Comparison of ENCODE assay signal across 9 cellular contexts in genomic region chr22:19962246-19962908, GRCh38. TPM values are rescaled to one million over a fixed set of nuclear protein-coding genes. Genes with fewer than 3 reads are reported as not detected.
DNase-seq lines count a peak whose midpoint lies in the region; ATAC-seq, FAIRE-seq and TF ChIP-seq lines count a peak whose summit lies in the region.
"Had no signal": no experiment of that assay in that cellular context is flagged by ENCODE, and none has a peak within 500 bp of the region (broad histone marks: within the 10 kb centered on the region; RNA-seq: fewer than 3 reads in every experiment).

No MANE protein-coding gene starts in this region.

- peaks cover 0 to 2% of the 10 kb centered on the region in 2 experiments for H4K20me1 ChIP-seq in H1 (replicated peaks in 1 of 2; ENCODE audit: control insufficient read depth in 1 of 2, insufficient read depth in 2 of 2, low read length in 2 of 2)

- peak; percentile 50 for DNase-seq in activated T-cell treated with anti-CD3 and anti-CD28 coated beads for 24 hours (ENCODE audit: low read depth)
- DNase-seq in activated T-cell treated with anti-CD3 and anti-CD28 coated beads for 4 hours = no peak
- peak; percentile 61 for DNase-seq in NCI-H2196 treated with DMSO at 0.1 percent for 48 hours (lab: John Stamatoyannopoulos, UW; ENCODE audit: unreplicated experiment)
- DNase-seq in activated CD4-positive, alpha-beta T cell treated with anti-CD3 and anti-CD28 coated beads, Interleukin-2, amount 50 U/mL, for 4 hours = peak; percentile 45 to 56
- DNase-seq in H1 (ENCODE audit: low read depth in 1 of 2, low spot score in 2 of 2) = peak; percentile 86 to 87
- DNase-seq in memory B cell (ENCODE audit: low spot score in 2 of 2) = peak in 1 of 2 donors; percentile 29
- DNase-seq in stimulated activated CD8-positive, alpha-beta memory T cell treated with anti-CD3 and anti-CD28 coated beads, Interleukin-4, amount 100 ng/mL, for 48 hours = peak; percentile 79

- H2BK12ac ChIP-seq in H1 (ENCODE audit: low read depth, low read length) = peak overlapping the region; percentile 80; the same call in 1 of the 2 replicates

- TF ChIP-seq POLR2A in H1 (IDR thresholded peaks at IDR 0.05; ENCODE audit: control extremely low read depth in 1 of 2, low read depth in 2 of 2, low read length in 2 of 2) = no peak

- no peak overlapping the region for H3K27ac ChIP-seq in H1 (ENCODE audit: low read depth, low read length)

- no peak overlapping the region for H3K56ac ChIP-seq in H1 (replicated peaks; ENCODE audit: insufficient read length, low read depth, low read length)

- H4K5ac ChIP-seq in H1 (ENCODE audit: insufficient read length, low read depth, low read length) = peak overlapping the region; percentile 57

- no peaks in the 10 kb centered on the region for H3K27me3 ChIP-seq in H1 (replicated peaks in 1 of 4; ENCODE audit: control insufficient read depth in 3 of 4, extremely low read depth in 1 of 4, insufficient read depth in 3 of 4, low read length in 3 of 4)

- peaks cover 5% of the 10 kb centered on the region for H3K23me2 ChIP-seq in H1 (ENCODE audit: low read depth, low read length)

- no peak overlapping the region for H3K14ac ChIP-seq in H1 (ENCODE audit: insufficient read length)

- peaks cover 0 to 23% (median 18%) of the 10 kb centered on the region in 4 experiments; a peak in 6 of 7 replicates for H3K4me1 ChIP-seq in H1 (replicated peaks in 1 of 4; ENCODE audit: control insufficient read depth in 3 of 4, insufficient read depth in 4 of 4, low read length in 3 of 4)

- H3K9ac ChIP-seq in H1 (replicated peaks in 1 of 4; ENCODE audit: extremely low read depth in 1 of 4, low read depth in 3 of 4, low read length in 3 of 4) = 0 out of 7 replicates have a peak overlapping the region, but pooled peaks of 1 of the 4 experiments have one; percentile 13

- no peaks in the 10 kb centered on the region for H3K79me2 ChIP-seq in H1 (ENCODE audit: control insufficient read depth in 1 of 2, insufficient read depth in 2 of 2, low read length in 2 of 2)

- WGBS in H1 (ENCODE audit: extremely low coverage in 1 of 2, insufficient coverage in 1 of 2, insufficient read length in 1 of 2, insufficient replicate concordance in 2 of 2, low coverage in 1 of 2, low lambda C conversion rate in 2 of 2, missing lambda C conversion rate in 1 of 2), 2 experiments = 43% methylated on average over 20 of the region's 22 CpGs; no CpG with 5 or more reads in 1 of the 2 experiments

- H3K79me1 ChIP-seq in H1 (ENCODE audit: low read depth, low read length) = no peaks in the 10 kb centered on the region

- peak overlapping the region in 3 of 4 experiments; percentile 18 to 32 (median 26); a peak in 4 of 8 replicates for H3K4me3 ChIP-seq in H1 (ENCODE audit: extremely low read depth in 1 of 4, insufficient read depth in 2 of 4, low read depth in 3 of 4, low read length in 4 of 4)

- H3K23ac ChIP-seq in H1 (ENCODE audit: insufficient read length) = no peak overlapping the region

- peak overlapping the region; percentile 75 for H4K91ac ChIP-seq in H1 (replicated peaks; ENCODE audit: insufficient read length, low read length)

- H3K27me3 Mint-ChIP-seq in memory B cell = no peaks in the 10 kb centered on the region

- H3K27ac Mint-ChIP-seq in memory B cell = no peak overlapping the region

- no peaks in the 10 kb centered on the region for H3K9me3 Mint-ChIP-seq in memory B cell

- H2AFZ ChIP-seq in H1 (ENCODE audit: low read length) = no peak overlapping the region

- peak overlapping the region; percentile 48; the same call in 1 of the 2 replicates for H2BK15ac ChIP-seq in H1 (ENCODE audit: low read length)

- CTCF ChIA-PET in H1 (lab: Charles Lee; ENCODE audit: partially characterized antibody) = interaction anchor here (0.6 to 16.2 kb wide), 13 partner anchors 9 to 535 kb away, joined by 3 to 369 read pairs (median 3); no protein-coding TSS in a partner anchor

- H3K9me3 ChIP-seq in H1 (ENCODE audit: insufficient read depth in 2 of 2, low read depth in 1 of 2, low read length in 1 of 2) = no peaks in the 10 kb centered on the region

- TF ChIP-seq EP300 in H1 (IDR thresholded peaks at IDR 0.05; ENCODE audit: borderline replicate concordance in 1 of 2, low read depth in 2 of 2, low read length in 2 of 2) = no peak

- H2BK20ac ChIP-seq in H1 (ENCODE audit: low read length) = no peak overlapping the region

- H3K4ac ChIP-seq in H1 (replicated peaks; ENCODE audit: insufficient read length, low read depth, low read length) = peak overlapping the region; percentile 25

- H3K4me1 Mint-ChIP-seq in memory B cell = peaks cover 2% of the 10 kb centered on the region

- H4K8ac ChIP-seq in H1 (ENCODE audit: extremely low read depth, insufficient read depth, low read length) = no peak overlapping the region; the same call in 1 of the 2 replicates

- no peak overlapping the region for H3K4me3 Mint-ChIP-seq in memory B cell

- peaks cover 4% of the 10 kb centered on the region for H3K36me3 Mint-ChIP-seq in memory B cell

- peak; percentile 78 to 92 (median 90) for TF ChIP-seq CTCF in H1 (IDR thresholded peaks at IDR 0.05; ENCODE audit: control extremely low read depth in 1 of 3, insufficient read depth in 1 of 3, low read depth in 1 of 3, low read length in 3 of 3)

- H2AK5ac ChIP-seq in H1 (ENCODE audit: low read depth, low read length) = no peak overlapping the region

- H3K18ac ChIP-seq in H1 (ENCODE audit: extremely low read depth, low read length) = peak overlapping the region; percentile 20; the same call in 1 of the 2 replicates

- ATAC-seq in memory B cell (ENCODE audit: low read depth) (peak; percentile 91), GM19351 (IDR thresholded peaks at IDR 0.05; ENCODE audit: unreplicated experiment) (no peak)

- peak; percentile 63 to 67 for TF ChIP-seq RAD21 in H1 (IDR thresholded peaks at IDR 0.05 in 1 of 2, conservative IDR thresholded peaks at IDR 0.05 in 1 of 2; ENCODE audit: low read depth in 2 of 2, low read length in 2 of 2)

- peak overlapping the region; percentile 8; the same call in 1 of the 2 replicates for H2BK5ac ChIP-seq in H1 (ENCODE audit: low read depth, low read length)

- no peak overlapping the region for H2BK120ac ChIP-seq in H1 (replicated peaks; ENCODE audit: low read depth, low read length)

- no peak for FAIRE-seq in H1 (lab: Jason Lieb, UNC)
- FAIRE-seq: GM18507 had no signal

- no peaks in the 10 kb centered on the region for H3K36me3 ChIP-seq in H1 (ENCODE audit: control insufficient read depth in 2 of 4, insufficient read depth in 4 of 4, low read length in 3 of 4)

- POLR2A ChIA-PET in H1 (lab: Charles Lee; ENCODE audit: partially characterized antibody) = interaction anchor here (0.8 to 1.7 kb wide), 3 partner anchors 9 to 23 kb away, joined by 3 to 6 read pairs (median 6); no protein-coding TSS in a partner anchor

- peak overlapping the region; percentile 59 to 62 for H3K4me2 ChIP-seq in H1 (ENCODE audit: insufficient read depth in 1 of 2, low read depth in 2 of 2, low read length in 2 of 2)

TF ChIP-seq in H1, 55 proteins besides CTCF, POLR2A, EP300 and RAD21 (continues in another document):
- TF ChIP-seq SIN3A (conservative IDR thresholded peaks at IDR 0.05 in 1 of 2, IDR thresholded peaks at IDR 0.05 in 1 of 2; ENCODE audit: low read depth in 1 of 2, low read length in 2 of 2) = 0 out of 4 replicates have a peak, but pooled peaks of 1 of the 2 experiments have one; percentile 30

RNA-seq across cellular contexts. Expression of gene TXNRD2, which starts 20.8 kb away (rescaled TPM):
- 14.2 and 14.8 TPM in 2 replicates for total RNA-seq in H1 (2021; fragmentation: NEBNext Ultra II Directional; extraction: Animal tissue kit (Norgen Biotek cat#: 25700))
- polyA plus RNA-seq in H1 (2011; rRNA removed) = 21.9 and 25.0 TPM in 2 replicates
- polyA plus RNA-seq in H1 (2011; cell fraction: cytosol; rRNA removed) = 20.2 TPM
- 38.2 TPM for polyA plus RNA-seq in H1 (2011; cell fraction: nucleus; rRNA removed)
- 11.3 to 14.7 TPM (median 13.7 TPM) in 4 replicates for polyA plus RNA-seq in H1 (2012, experiment 1 of 2)
- 16.5 TPM for polyA plus RNA-seq in H1 (2012, experiment 2 of 2)
- polyA plus RNA-seq in H1 (2013, experiment 1 of 2) = 8.1 TPM
- polyA plus RNA-seq in H1 (2013, experiment 2 of 2) = 9.0 TPM
- polyA minus RNA-seq in H1 (2011; rRNA and poly(A)+ RNA removed) = 6.3 and 8.1 TPM in 2 replicates
- polyA minus RNA-seq in H1 (2011; cell fraction: cytosol; rRNA and poly(A)+ RNA removed) = 6.8 TPM
- 13.8 TPM for polyA minus RNA-seq in H1 (2011; cell fraction: nucleus; rRNA and poly(A)+ RNA removed)

RNA-seq across cellular contexts. Expression of gene COMT, which starts 20.8 kb away (rescaled TPM):
- 15.2 and 16.6 TPM in 2 replicates for total RNA-seq in H1 (2021; fragmentation: NEBNext Ultra II Directional; extraction: Animal tissue kit (Norgen Biotek cat#: 25700))
- 33.7 and 45.0 TPM in 2 replicates for polyA plus RNA-seq in H1 (2011; rRNA removed)
- polyA plus RNA-seq in H1 (2011; cell fraction: cytosol; rRNA removed) = 30.8 TPM
- polyA plus RNA-seq in H1 (2011; cell fraction: nucleus; rRNA removed) = 39.7 TPM
- polyA plus RNA-seq in H1 (2012, experiment 1 of 2) = 21.8 to 30.3 TPM (median 29.0 TPM) in 4 replicates
- 26.2 TPM for polyA plus RNA-seq in H1 (2012, experiment 2 of 2)
- 12.0 TPM for polyA plus RNA-seq in H1 (2013, experiment 1 of 2)
- polyA plus RNA-seq in H1 (2013, experiment 2 of 2) = 10.6 TPM
- 9.1 and 11.6 TPM in 2 replicates for polyA minus RNA-seq in H1 (2011; rRNA and poly(A)+ RNA removed)
- 25.5 TPM for polyA minus RNA-seq in H1 (2011; cell fraction: cytosol; rRNA and poly(A)+ RNA removed)
- 7.3 TPM for polyA minus RNA-seq in H1 (2011; cell fraction: nucleus; rRNA and poly(A)+ RNA removed)

RNA-seq across cellular contexts. Expression of gene ARVCF, which starts 54.2 kb away (rescaled TPM):
- total RNA-seq in H1 (2021; fragmentation: NEBNext Ultra II Directional; extraction: Animal tissue kit (Norgen Biotek cat#: 25700)) = 43.2 and 49.6 TPM in 2 replicates
- 31.0 and 68.3 TPM in 2 replicates for polyA plus RNA-seq in H1 (2011; rRNA removed)
- polyA plus RNA-seq in H1 (2011; cell fraction: cytosol; rRNA removed) = 68.4 TPM
- polyA plus RNA-seq in H1 (2011; cell fraction: nucleus; rRNA removed) = 444 TPM
- 37.9 to 61.7 TPM (median 55.2 TPM) in 4 replicates for polyA plus RNA-seq in H1 (2012, experiment 1 of 2)
- 25.1 TPM for polyA plus RNA-seq in H1 (2012, experiment 2 of 2)
- polyA plus RNA-seq in H1 (2013, experiment 1 of 2) = 23.2 TPM
- polyA plus RNA-seq in H1 (2013, experiment 2 of 2) = 21.9 TPM
- 18.4 and 21.2 TPM in 2 replicates for polyA minus RNA-seq in H1 (2011; rRNA and poly(A)+ RNA removed)
- 28.8 TPM for polyA minus RNA-seq in H1 (2011; cell fraction: cytosol; rRNA and poly(A)+ RNA removed)
- 88.4 TPM for polyA minus RNA-seq in H1 (2011; cell fraction: nucleus; rRNA and poly(A)+ RNA removed)

RNA-seq across cellular contexts. Expression of gene TANGO2, which starts 58.5 kb away (rescaled TPM):
- total RNA-seq in H1 (2021; fragmentation: NEBNext Ultra II Directional; extraction: Animal tissue kit (Norgen Biotek cat#: 25700)) = 10.1 and 13.6 TPM in 2 replicates
- 18.2 and 18.4 TPM in 2 replicates for polyA plus RNA-seq in H1 (2011; rRNA removed)
- 18.8 TPM for polyA plus RNA-seq in H1 (2011; cell fraction: cytosol; rRNA removed)
- polyA plus RNA-seq in H1 (2011; cell fraction: nucleus; rRNA removed) = 19.5 TPM
- 7.8 to 13.8 TPM (median 12.6 TPM) in 4 replicates for polyA plus RNA-seq in H1 (2012, experiment 1 of 2)
- 11.7 TPM for polyA plus RNA-seq in H1 (2012, experiment 2 of 2)
- polyA plus RNA-seq in H1 (2013, experiment 1 of 2) = 5.2 TPM
- polyA plus RNA-seq in H1 (2013, experiment 2 of 2) = 5.0 TPM
- polyA minus RNA-seq in H1 (2011; rRNA and poly(A)+ RNA removed) = 32.1 and 36.1 TPM in 2 replicates
- 7.8 TPM for polyA minus RNA-seq in H1 (2011; cell fraction: cytosol; rRNA and poly(A)+ RNA removed)
- 11.9 TPM for polyA minus RNA-seq in H1 (2011; cell fraction: nucleus; rRNA and poly(A)+ RNA removed)
